ENCODE assay signal across 24 cellular contexts in the genomic region with DNA sequence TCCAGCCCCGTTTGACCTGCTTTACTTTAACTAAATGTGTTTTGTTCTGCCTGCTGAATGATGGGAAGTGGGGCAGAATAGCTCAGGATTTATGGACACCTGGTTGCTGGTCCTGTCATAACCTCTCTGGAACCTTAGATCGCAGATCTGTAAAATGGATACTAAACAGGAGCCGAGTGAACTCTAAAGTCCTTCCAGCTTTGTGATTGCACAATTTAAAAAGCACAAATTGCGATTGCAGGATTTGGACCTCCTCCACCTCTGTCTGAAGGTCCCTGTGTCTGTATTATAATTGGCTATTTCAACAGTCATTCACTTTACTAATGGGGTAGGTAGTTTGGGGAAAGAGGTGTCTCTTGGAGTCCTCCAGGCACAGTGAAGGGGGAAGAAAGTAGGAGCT.
"Had no signal": no experiment of that assay in that cellular context is flagged by ENCODE, and none has a peak within 500 bp of the region (broad histone marks: within the 10 kb centered on the region; RNA-seq: fewer than 3 reads in every experiment).

No MANE protein-coding gene starts in this region.

- H3K27ac ChIP-seq: ascending aorta, cardiac muscle cell, esophagus squamous epithelium, left lung, spleen, tibial nerve had no signal

- H3K4me1 ChIP-seq: ascending aorta had no signal

- H3K36me3 ChIP-seq: ascending aorta, cardiac muscle cell, esophagus squamous epithelium, left lung, spleen, tibial nerve had no signal

- ATAC-seq: activated CD8-positive, alpha-beta T cell treated with anti-CD3 and anti-CD28 coated beads, Interleukin-2, amount 10 ng/mL, durations not matched to agents 7 days and 5 days; activated T-cell treated with anti-CD3 and anti-CD28 coated beads, Interleukin-2, amount 50 U/mL, for 72 hours; left lung; mucosa of descending colon; natural killer cell treated with Interleukin-12 subunit alpha and Interleukin-12 subunit beta and Interleukin-15 and Interleukin-18, amount 100 ng/mL, for 72 hours; right cardiac atrium; WTC11 had no signal

- H3K4me3 ChIP-seq: ascending aorta, cardiac muscle cell, esophagus squamous epithelium, left lung, lung, mucosa of descending colon, spleen, tibial nerve had no signal

- H3K36me3 Mint-ChIP-seq: activated naive CD8-positive, alpha-beta T cell treated with anti-CD3 and anti-CD28 coated beads for 36 hours; brain; natural killer cell treated with Interleukin-12 subunit alpha and Interleukin-12 subunit beta and Interleukin-15 and Interleukin-18, amount 100 ng/mL, for 72 hours; WTC11 had no signal

- H3K27me3 ChIP-seq: ascending aorta, cardiac muscle cell, esophagus squamous epithelium, left lung, spleen, tibial nerve had no signal

- H3K9me3 Mint-ChIP-seq: activated naive CD8-positive, alpha-beta T cell treated with anti-CD3 and anti-CD28 coated beads for 36 hours; activated T-cell treated with anti-CD3 and anti-CD28 coated beads, Interleukin-2, amount 50 U/mL, for 72 hours; natural killer cell treated with Interleukin-12 subunit alpha and Interleukin-12 subunit beta and Interleukin-15 and Interleukin-18, amount 100 ng/mL, for 72 hours; WTC11 had no signal

- H3K4me3 Mint-ChIP-seq: activated CD8-positive, alpha-beta T cell treated with anti-CD3 and anti-CD28 coated beads, Interleukin-2, amount 10 ng/mL, durations not matched to agents 7 days and 5 days; activated naive CD8-positive, alpha-beta T cell treated with anti-CD3 and anti-CD28 coated beads for 36 hours; activated T-cell treated with anti-CD3 and anti-CD28 coated beads, Interleukin-2, amount 50 U/mL, for 72 hours; brain; natural killer cell treated with Interleukin-12 subunit alpha and Interleukin-12 subunit beta and Interleukin-15 and Interleukin-18, amount 100 ng/mL, for 72 hours; WTC11 had no signal

- H3K9me3 ChIP-seq: ascending aorta, esophagus squamous epithelium, left lung, mucosa of descending colon, spleen, tibial nerve had no signal

- DNase-seq: activated CD4-positive, alpha-beta T cell treated with anti-CD3 and anti-CD28 coated beads for 1 hour; activated CD4-positive, alpha-beta T cell treated with anti-CD3 and anti-CD28 coated beads, Interleukin-2, amount 50 U/mL, for 1 hour; activated CD8-positive, alpha-beta T cell treated with anti-CD3 and anti-CD28 coated beads, Interleukin-2, amount 10 ng/mL, durations not matched to agents 7 days and 5 days; activated naive CD4-positive, alpha-beta T cell treated with Interleukin-2 at 50 U/mL for 16 hours; activated naive CD8-positive, alpha-beta T cell treated with anti-CD3 and anti-CD28 coated beads for 36 hours; activated T-cell treated with anti-CD3 and anti-CD28 coated beads for 4 hours; activated T-cell treated with anti-CD3 and anti-CD28 coated beads, Interleukin-2, amount 50 U/mL, for 72 hours; effector CD4-positive, alpha-beta T cell; esophagus squamous epithelium; kidney glomerular epithelial cell; left lung; mucosa of descending colon; right cardiac atrium; spleen; stimulated activated CD4-positive, alpha-beta T cell treated with anti-CD3 and anti-CD28 coated beads, Interleukin-2, amount 100 ng/mL, for 48 hours; stimulated activated naive CD4-positive, alpha-beta T cell treated with Interleukin-2 at 50 U/mL for 16 hours; T-helper 2 cell had no signal

- H3K27ac Mint-ChIP-seq: activated CD8-positive, alpha-beta T cell treated with anti-CD3 and anti-CD28 coated beads, Interleukin-2, amount 10 ng/mL, durations not matched to agents 7 days and 5 days; activated naive CD8-positive, alpha-beta T cell treated with anti-CD3 and anti-CD28 coated beads for 36 hours; activated T-cell treated with anti-CD3 and anti-CD28 coated beads, Interleukin-2, amount 50 U/mL, for 72 hours; brain; natural killer cell treated with Interleukin-12 subunit alpha and Interleukin-12 subunit beta and Interleukin-15 and Interleukin-18, amount 100 ng/mL, for 72 hours; WTC11 had no signal

- H3K27me3 Mint-ChIP-seq: activated naive CD8-positive, alpha-beta T cell treated with anti-CD3 and anti-CD28 coated beads for 36 hours had no signal
